9 cellular contexts compared by ENCODE assay signal in genomic region chr16:82016268-82016667, GRCh38. TPM values are rescaled to one million over a fixed set of nuclear protein-coding genes. Genes with fewer than 3 reads are reported as not detected.
DNase-seq lines count a peak whose midpoint lies in the region; ATAC-seq and TF ChIP-seq lines count a peak whose summit lies in the region.
"Had no signal": no experiment of that assay in that cellular context is flagged by ENCODE, and none has a peak within 500 bp of the region (broad histone marks: within the 10 kb centered on the region; RNA-seq: fewer than 3 reads in every experiment).

No MANE protein-coding gene starts in this region.

- ATAC-seq in HG02970 (IDR thresholded peaks at IDR 0.05; ENCODE audit: low FRiP score, unreplicated experiment) (no peak), GM21825 (IDR thresholded peaks at IDR 0.05; ENCODE audit: unreplicated experiment) (no peak)
- ATAC-seq: activated naive CD4-positive, alpha-beta T cell treated with anti-CD3 and anti-CD28 coated beads, Interleukin-2, amount 50 U/mL, for 72 hours had no signal

- H3K9me3 ChIP-seq in OCI-LY7 (ENCODE audit: low read length) (no peaks in the 10 kb centered on the region), smooth muscle cell (replicated peaks; ENCODE audit: low read depth) (no peaks in the 10 kb centered on the region)

- no peaks in the 10 kb centered on the region for H3K36me3 ChIP-seq in OCI-LY7 (ENCODE audit: insufficient read depth, low read length)
- H3K36me3 ChIP-seq in smooth muscle cell (ENCODE audit: low read depth): no peaks in the 10 kb centered on the region

- POLR2A ChIA-PET in OCI-LY7 (lab: Charles Lee): no interaction called here

- no peaks in the 10 kb centered on the region for H3F3A ChIP-seq in smooth muscle cell (ENCODE audit: low read depth)

- peaks cover 16% of the 10 kb centered on the region for H3K27me3 ChIP-seq in smooth muscle cell (ENCODE audit: low read depth)

- no TSS peak for BruUV-seq in OCI-LY7 (replicated peaks; lab: Mats Ljungman, UMichigan)

- TF ChIP-seq CTCF in OCI-LY7 (conservative IDR thresholded peaks at IDR 0.05; ENCODE audit: low read length) (peak; percentile 56), fibroblast of mammary gland (conservative IDR thresholded peaks at IDR 0.05; ENCODE audit: control insufficient read depth, insufficient read depth, low read depth, low read length) (peak; percentile 26), smooth muscle cell (IDR thresholded peaks at IDR 0.05; ENCODE audit: borderline replicate concordance, insufficient read depth, poor library complexity, severe bottlenecking) (peak; percentile 21)

- H2AFZ ChIP-seq in OCI-LY7 (ENCODE audit: low read length) (no peak overlapping the region), smooth muscle cell (ENCODE audit: low read depth) (no peak overlapping the region)

- H3K4me3 ChIP-seq in OCI-LY7 (ENCODE audit: low read depth, low read length, poor library complexity, severe bottlenecking) (no peak overlapping the region), fibroblast of mammary gland (ENCODE audit: control insufficient read depth, low read depth, low read length) (no peak overlapping the region), smooth muscle cell (no peak overlapping the region)

- CTCF ChIA-PET in OCI-LY7 (lab: Charles Lee; ENCODE audit: unreplicated experiment): no interaction called here

- 60% methylated on average over 7 of the region's 7 CpGs for WGBS in smooth muscle cell (ENCODE audit: low lambda C conversion rate)

- intact Hi-C loops in OCI-LY7 (cut with micrococcal nuclease; ENCODE audit: unreplicated experiment): no loop called here

- H3K4me1 ChIP-seq in OCI-LY7 (ENCODE audit: insufficient read depth, low read length, poor library complexity, severe bottlenecking): no peaks in the 10 kb centered on the region
- H3K4me1 ChIP-seq in smooth muscle cell (ENCODE audit: low read depth): no peaks in the 10 kb centered on the region

- DNase-seq in NCI-H748 (lab: John Stamatoyannopoulos, UW; ENCODE audit: unreplicated experiment) (peak; percentile 33), NCI-H748 treated with DMSO at 0.1 percent for 48 hours (lab: John Stamatoyannopoulos, UW) (no peak), OCI-LY7 (ENCODE audit: low spot score) (no peak), fibroblast of mammary gland (ENCODE audit: low read depth) (peak; percentile 34), smooth muscle cell (lab: John Stamatoyannopoulos, UW; ENCODE audit: unreplicated experiment) (no peak), NCI-H774 (lab: John Stamatoyannopoulos, UW) (no peak)

- H3K4me2 ChIP-seq in OCI-LY7 (ENCODE audit: low read length): no peak overlapping the region
- H3K4me2 ChIP-seq in smooth muscle cell: no peak overlapping the region

- no peak overlapping the region for H3K9ac ChIP-seq in smooth muscle cell (ENCODE audit: low read depth)

- H3K27ac ChIP-seq in OCI-LY7 (ENCODE audit: low read depth, low read length, poor library complexity, severe bottlenecking) (no peak overlapping the region), smooth muscle cell (ENCODE audit: low read depth) (no peak overlapping the region)

- no peaks in the 10 kb centered on the region for H3K79me2 ChIP-seq in OCI-LY7 (ENCODE audit: insufficient read depth, low read depth, low read length)
- H3K79me2 ChIP-seq in smooth muscle cell (ENCODE audit: low read depth): no peaks in the 10 kb centered on the region

- no peaks in the 10 kb centered on the region for H3K9me2 ChIP-seq in OCI-LY7 (ENCODE audit: insufficient read depth, low read length)

- no peaks in the 10 kb centered on the region for H4K20me1 ChIP-seq in OCI-LY7 (ENCODE audit: insufficient read depth, low read length)
- H4K20me1 ChIP-seq in smooth muscle cell (ENCODE audit: low read depth): no peaks in the 10 kb centered on the region

RNA-seq across cellular contexts. Expression of gene SDR42E1, which starts 5.0 kb away (rescaled TPM):
- total RNA-seq in OCI-LY7 (2014; rRNA removed; shearing (Covaris generic)): under 0.01 TPM in 1 of 2 replicates, not detected in the other
- total RNA-seq in OCI-LY7 (2022) (0.53 and 0.65 TPM in 2 replicates), smooth muscle cell (not detected in 2 replicates)
- not detected in 2 replicates for polyA plus RNA-seq in smooth muscle cell

RNA-seq across cellular contexts. Expression of gene HSD17B2, which starts 18.8 kb away (rescaled TPM):
- not detected in 2 replicates for total RNA-seq in OCI-LY7 (2014; rRNA removed; shearing (Covaris generic))
- total RNA-seq in OCI-LY7 (2022): not detected in 2 replicates
- 20.5 and 21.8 TPM in 2 replicates for total RNA-seq in smooth muscle cell
- 21.9 and 33.9 TPM in 2 replicates for polyA plus RNA-seq in smooth muscle cell
- total RNA-seq: activated naive CD4-positive, alpha-beta T cell treated with anti-CD3 and anti-CD28 coated beads, Interleukin-2, amount 50 U/mL, for 72 hours had no signal

Comparison
In these comparisons a context has a peak if more than half of its experiments do, and no peak if none do; other contexts are left out.
1. DNase-seq: peak in NCI-H748 (single experiment) and fibroblast of mammary gland (single experiment); none in NCI-H748 treated with DMSO at 0.1 percent for 48 hours (single experiment), OCI-LY7 (single experiment), smooth muscle cell (single experiment) and NCI-H774 (single experiment).
2. RNA of gene HSD17B2, which starts 18.8 kb away (total RNA-seq): 20.5 to 21.8 TPM in smooth muscle cell; not detected in OCI-LY7; every median in the first group is over 10 times any median in the second.
3. Peak in every context shown above with its lines, with median percentiles within 50 percentile points of each other: CTCF ChIP-seq.